ENCODE assay signal across 27 cellular contexts in the genomic region with DNA sequence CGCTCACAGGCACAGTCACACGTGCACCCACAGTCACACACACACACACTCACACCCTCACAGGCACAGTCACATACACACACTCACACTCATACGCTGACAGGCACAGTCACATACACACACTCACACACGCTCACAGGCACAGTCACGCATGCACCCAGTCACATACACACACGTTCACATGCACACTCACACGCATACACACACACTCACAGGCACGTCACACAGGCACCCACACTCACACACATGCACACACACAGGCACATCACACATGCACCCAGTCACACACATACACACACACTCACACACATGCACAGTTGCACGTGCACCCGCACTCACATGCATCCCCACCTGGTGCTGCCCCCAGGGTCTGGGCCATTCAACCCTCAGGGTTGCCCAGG. TPM values are rescaled to one million over a fixed set of nuclear protein-coding genes. Genes with fewer than 3 reads are reported as not detected.
DNase-seq lines count a peak whose midpoint lies in the region; ATAC-seq, FAIRE-seq and TF ChIP-seq lines count a peak whose summit lies in the region.
"Had no signal": no experiment of that assay in that cellular context is flagged by ENCODE, and none has a peak within 500 bp of the region (broad histone marks: within the 10 kb centered on the region; RNA-seq: fewer than 3 reads in every experiment).

No MANE protein-coding gene starts in this region.

- H2BK15ac ChIP-seq in IMR-90 (ENCODE audit: low read depth, low read length) (no peak overlapping the region), H1 (ENCODE audit: low read length) (peak overlapping the region; percentile 99)

- BruUV-seq in IMR-90 (replicated peaks; lab: Mats Ljungman, UMichigan), result no TSS peak

- in situ Hi-C loops in IMR-90 (cut with MboI; ENCODE audit: low sequenced_read_pairs), result no loop called here

- H3K23ac ChIP-seq in IMR-90 (ENCODE audit: low read depth, low read length) (no peak overlapping the region), H1 (ENCODE audit: insufficient read length) (no peak overlapping the region)

- H2AFZ ChIP-seq in IMR-90 (replicated peaks; ENCODE audit: low read length, poor library complexity) (peak overlapping the region; percentile 33), H1 (ENCODE audit: low read length) (no peak overlapping the region)

- no peak for TF ChIP-seq RAD21 in IMR-90 (IDR thresholded peaks at IDR 0.05; ENCODE audit: low read length)
- no peak for TF ChIP-seq RAD21 in H1 (IDR thresholded peaks at IDR 0.05 in 1 of 2, conservative IDR thresholded peaks at IDR 0.05 in 1 of 2; ENCODE audit: low read depth in 2 of 2, low read length in 2 of 2)

- no peaks in the 10 kb centered on the region for H3K79me2 ChIP-seq in H1 (ENCODE audit: control insufficient read depth in 1 of 2, insufficient read depth in 2 of 2, low read length in 2 of 2)

- CTCF ChIA-PET in IMR-90 (lab: Yijun Ruan, JAX), result no interaction called here
- CTCF ChIA-PET in H1 (lab: Charles Lee; ENCODE audit: partially characterized antibody), result interaction anchor here (1.2 to 1.6 kb wide), 2 partner anchors 10 to 286 kb away, joined by 3 read pairs; no protein-coding TSS in a partner anchor

- H3K4me3 ChIP-seq in IMR-90 (ENCODE audit: insufficient read depth, low read depth, low read length) (no peak overlapping the region), H1 (ENCODE audit: extremely low read depth in 1 of 4, insufficient read depth in 2 of 4, low read depth in 3 of 4, low read length in 4 of 4) (no peak overlapping the region)
- H3K4me3 ChIP-seq: ascending aorta, dorsolateral prefrontal cortex, testis had no signal

- H3K4me1 ChIP-seq in IMR-90 (ENCODE audit: control insufficient read depth, insufficient read depth, low read length) (no peaks in the 10 kb centered on the region), H1 (replicated peaks in 1 of 4; ENCODE audit: control insufficient read depth in 3 of 4, insufficient read depth in 4 of 4, low read length in 3 of 4) (no peaks in the 10 kb centered on the region; a peak in 2 of 7 replicates)
- H3K4me1 ChIP-seq: ascending aorta, testis had no signal

- H2BK5ac ChIP-seq in IMR-90 (ENCODE audit: low read depth, low read length, poor library complexity, severe bottlenecking) (no peak overlapping the region), H1 (ENCODE audit: low read depth, low read length) (peak overlapping the region; percentile 82)

- no peaks in the 10 kb centered on the region for H3K27me3 Mint-ChIP-seq in T-helper 1 cell treated with Interleukin-12 subunit alpha and Interleukin-12 subunit beta and Interleukin-4 antibody, amounts not matched to agents 30 μg/mL and 1 μg/mL, for 36 hours (ENCODE audit: low read depth)
- H3K27me3 Mint-ChIP-seq: central memory CD8-positive, alpha-beta T cell had no signal

- peaks cover 17% of the 10 kb centered on the region for H3K36me3 Mint-ChIP-seq in T-helper 1 cell treated with Interleukin-12 subunit alpha and Interleukin-12 subunit beta and Interleukin-4 antibody, amounts not matched to agents 30 μg/mL and 1 μg/mL, for 36 hours (ENCODE audit: low read depth)

- H3K79me1 ChIP-seq in IMR-90 (ENCODE audit: low read depth in 1 of 2, low read length in 2 of 2) (no peaks in the 10 kb centered on the region), H1 (ENCODE audit: low read depth, low read length) (no peaks in the 10 kb centered on the region; the same call in 1 of the 2 replicates)

- TF ChIP-seq CTCF in IMR-90 (conservative IDR thresholded peaks at IDR 0.05; ENCODE audit: low read depth, low read length) (no peak), H1 (IDR thresholded peaks at IDR 0.05; ENCODE audit: control extremely low read depth in 1 of 3, insufficient read depth in 1 of 3, low read depth in 1 of 3, low read length in 3 of 3) (no peak)

- H3K9me3 ChIP-seq in IMR-90 (ENCODE audit: control insufficient read depth, insufficient read depth, low read length) (peaks cover 6% of the 10 kb centered on the region), H1 (ENCODE audit: insufficient read depth in 2 of 2, low read depth in 1 of 2, low read length in 1 of 2) (no peaks in the 10 kb centered on the region)
- H3K9me3 ChIP-seq: testis had no signal

- H2BK20ac ChIP-seq in IMR-90 (ENCODE audit: low read depth, low read length), result no peak overlapping the region
- H2BK20ac ChIP-seq in H1 (ENCODE audit: low read length), result peak overlapping the region; percentile 83; the same call in 1 of the 2 replicates

- H2AK5ac ChIP-seq in IMR-90 (ENCODE audit: low read depth, low read length), result no peak overlapping the region
- H2AK5ac ChIP-seq in H1 (ENCODE audit: low read depth, low read length), result peak overlapping the region; percentile 96; the same call in 1 of the 2 replicates

- peaks cover under 1% of the 10 kb centered on the region; the same call in 1 of the 2 replicates for H3K23me2 ChIP-seq in H1 (ENCODE audit: low read depth, low read length)

- intact Hi-C loops in IMR-90 (cut with micrococcal nuclease), result no loop called here

- H4K5ac ChIP-seq in IMR-90 (ENCODE audit: low read depth, low read length), result no peak overlapping the region
- no peak overlapping the region for H4K5ac ChIP-seq in H1 (ENCODE audit: insufficient read length, low read depth, low read length)

- no peak overlapping the region for H4K8ac ChIP-seq in IMR-90 (ENCODE audit: low read depth in 2 of 2, low read length in 2 of 2)
- H4K8ac ChIP-seq in H1 (ENCODE audit: extremely low read depth, insufficient read depth, low read length), result no peak overlapping the region; the same call in 1 of the 2 replicates

- H3K9me1 ChIP-seq in IMR-90 (ENCODE audit: insufficient read depth, low read length), result no peaks in the 10 kb centered on the region

- H4K91ac ChIP-seq in IMR-90 (ENCODE audit: insufficient read depth, low read depth, low read length) (no peak overlapping the region), H1 (replicated peaks; ENCODE audit: insufficient read length, low read length) (peak overlapping the region; percentile 87)

- peak overlapping the region; percentile 99 for H2BK12ac ChIP-seq in H1 (ENCODE audit: low read depth, low read length)

- dilution Hi-C loops in IMR-90 (cut with HindIII; ENCODE audit: low sequenced_read_pairs, unreplicated experiment), result no loop called here

- DNase-seq in T-helper 1 cell (no peak), IMR-90 (no peak), H1 (ENCODE audit: low read depth in 1 of 2, low spot score in 2 of 2) (no peak), retina (peak; percentile 0), NCI-H345 treated with DMSO at 0.1 percent for 48 hours (lab: John Stamatoyannopoulos, UW; ENCODE audit: unreplicated experiment) (no peak), ureter (ENCODE audit: low spot score) (no peak)
- no peak for DNase-seq in activated effector memory CD4-positive, alpha-beta T cell treated with Interleukin-2 at 50 U/mL for 16 hours
- DNase-seq: activated naive CD4-positive, alpha-beta T cell treated with anti-CD3 and anti-CD28 coated beads, Interleukin-2, amount 50 U/mL, for 16 hours; activated T-cell treated with anti-CD3 and anti-CD28 coated beads, Interleukin-2, amount 50 U/mL, for 4 hours; CD4-positive, alpha-beta memory T cell; DMS153; Karpas-422; NCI-H526; nucleus accumbens; stimulated activated CD4-positive, alpha-beta T cell treated with anti-CD3 and anti-CD28 coated beads, Interleukin-4, amount 100 ng/mL, for 1 hour; stimulated activated naive CD4-positive, alpha-beta T cell; testis had no signal

- WGBS in IMR-90 (ENCODE audit: extremely low coverage in 2 of 2, insufficient read length in 1 of 2), 2 experiments, result 74% methylated on average over 9 of the region's 10 CpGs; no CpG with 5 or more reads in 1 of the 2 experiments
- 86% methylated on average over 10 of the region's 10 CpGs; no CpG with 5 or more reads in 1 of the 2 experiments for WGBS in H1 (ENCODE audit: extremely low coverage in 1 of 2, insufficient coverage in 1 of 2, insufficient read length in 1 of 2, insufficient replicate concordance in 2 of 2, low coverage in 1 of 2, low lambda C conversion rate in 2 of 2, missing lambda C conversion rate in 1 of 2), 2 experiments

- H3K4me3 Mint-ChIP-seq in T-helper 1 cell treated with Interleukin-12 subunit alpha and Interleukin-12 subunit beta and Interleukin-4 antibody, amounts not matched to agents 30 μg/mL and 1 μg/mL, for 36 hours, result peak overlapping the region; percentile 1
- H3K4me3 Mint-ChIP-seq: activated T-cell treated with anti-CD3 and anti-CD28 coated beads, Interleukin-2, amount 50 U/mL, for 4 hours; CD4-positive, alpha-beta memory T cell; central memory CD8-positive, alpha-beta T cell had no signal

- POLR2A ChIA-PET in IMR-90 (lab: Charles Lee; ENCODE audit: unreplicated experiment), result no interaction called here
- POLR2A ChIA-PET in H1 (lab: Charles Lee; ENCODE audit: partially characterized antibody), result no interaction called here

- H2BK120ac ChIP-seq in IMR-90 (ENCODE audit: low read depth, low read length) (no peak overlapping the region), H1 (replicated peaks; ENCODE audit: low read depth, low read length) (no peak overlapping the region)

- no peak overlapping the region for H3K27ac ChIP-seq in IMR-90 (ENCODE audit: insufficient read depth, low read length)
- H3K27ac ChIP-seq in H1 (ENCODE audit: low read depth, low read length), result no peak overlapping the region
- H3K27ac ChIP-seq: 22Rv1, ascending aorta, dorsolateral prefrontal cortex, testis had no signal

- H3K9ac ChIP-seq in IMR-90 (ENCODE audit: low read depth, low read length), result no peak overlapping the region
- H3K9ac ChIP-seq in H1 (replicated peaks in 1 of 4; ENCODE audit: extremely low read depth in 1 of 4, low read depth in 3 of 4, low read length in 3 of 4), result no peak overlapping the region; a peak in 1 of 7 replicates

- H3K27me3 ChIP-seq in IMR-90 (ENCODE audit: control insufficient read depth, insufficient read depth, low read length), result peaks cover 10% of the 10 kb centered on the region
- H3K27me3 ChIP-seq in H1 (replicated peaks in 1 of 4; ENCODE audit: control insufficient read depth in 3 of 4, extremely low read depth in 1 of 4, insufficient read depth in 3 of 4, low read length in 3 of 4), result peaks cover 0 to 2% (median 0%) of the 10 kb centered on the region in 4 experiments; a peak in 1 of 7 replicates
- H3K27me3 ChIP-seq: ascending aorta, testis had no signal

- no peak for ATAC-seq in IMR-90 (ENCODE audit: low read depth)
- ATAC-seq: activated T-cell treated with anti-CD3 and anti-CD28 coated beads, Interleukin-2, amount 50 U/mL, for 4 hours had no signal

- H3K36me3 ChIP-seq in IMR-90 (ENCODE audit: control insufficient read depth, insufficient read depth, low read length) (no peaks in the 10 kb centered on the region), H1 (ENCODE audit: control insufficient read depth in 2 of 4, insufficient read depth in 4 of 4, low read length in 3 of 4) (no peaks in the 10 kb centered on the region)
- H3K36me3 ChIP-seq: ascending aorta had no signal

- no peak for FAIRE-seq in H1 (lab: Jason Lieb, UNC)
- FAIRE-seq: endothelial cell of umbilical vein, RCC 7860 had no signal

- H3K18ac ChIP-seq in IMR-90 (ENCODE audit: low read depth, low read length) (no peak overlapping the region), H1 (ENCODE audit: extremely low read depth, low read length) (0 out of 2 replicates have a peak overlapping the region, but pooled peaks have one; percentile 28)

- H3K27ac Mint-ChIP-seq in T-helper 1 cell treated with Interleukin-12 subunit alpha and Interleukin-12 subunit beta and Interleukin-4 antibody, amounts not matched to agents 30 μg/mL and 1 μg/mL, for 36 hours, result peak overlapping the region; percentile 65

- H4K20me1 ChIP-seq in IMR-90 (ENCODE audit: insufficient read depth, low read length) (no peaks in the 10 kb centered on the region), H1 (replicated peaks in 1 of 2; ENCODE audit: control insufficient read depth in 1 of 2, insufficient read depth in 2 of 2, low read length in 2 of 2) (peaks cover 0 to 5% of the 10 kb centered on the region in 2 experiments)

- H3K4me1 Mint-ChIP-seq in T-helper 1 cell treated with Interleukin-12 subunit alpha and Interleukin-12 subunit beta and Interleukin-4 antibody, amounts not matched to agents 30 μg/mL and 1 μg/mL, for 36 hours (ENCODE audit: low read depth), result peaks cover 37% of the 10 kb centered on the region

- H2AK9ac ChIP-seq in IMR-90 (replicated peaks; ENCODE audit: low read depth, low read length, poor library complexity), result no peak overlapping the region

- H3K56ac ChIP-seq in IMR-90 (ENCODE audit: extremely low read depth, insufficient read depth, low read length) (no peak overlapping the region), H1 (replicated peaks; ENCODE audit: insufficient read length, low read depth, low read length) (no peak overlapping the region)

- H3K4ac ChIP-seq in IMR-90 (ENCODE audit: low read depth, low read length), result no peak overlapping the region
- no peak overlapping the region for H3K4ac ChIP-seq in H1 (replicated peaks; ENCODE audit: insufficient read length, low read depth, low read length)

- no peak for TF ChIP-seq EP300 in H1 (IDR thresholded peaks at IDR 0.05; ENCODE audit: borderline replicate concordance in 1 of 2, low read depth in 2 of 2, low read length in 2 of 2)

- H3K14ac ChIP-seq in IMR-90 (replicated peaks; ENCODE audit: low read depth, low read length), result no peak overlapping the region
- no peak overlapping the region for H3K14ac ChIP-seq in H1 (ENCODE audit: insufficient read length)

- no peak overlapping the region for H3K4me2 ChIP-seq in IMR-90 (ENCODE audit: low read depth, low read length)
- H3K4me2 ChIP-seq in H1 (ENCODE audit: insufficient read depth in 1 of 2, low read depth in 2 of 2, low read length in 2 of 2), result no peak overlapping the region

- H3K9me3 Mint-ChIP-seq in T-helper 1 cell treated with Interleukin-12 subunit alpha and Interleukin-12 subunit beta and Interleukin-4 antibody, amounts not matched to agents 30 μg/mL and 1 μg/mL, for 36 hours, result peaks cover 34% of the 10 kb centered on the region

- TF ChIP-seq POLR2A in IMR-90 (IDR thresholded peaks at IDR 0.05; ENCODE audit: low read depth, low read length) (no peak), H1 (IDR thresholded peaks at IDR 0.05; ENCODE audit: control extremely low read depth in 1 of 2, low read depth in 2 of 2, low read length in 2 of 2) (no peak)

RNA-seq across cellular contexts. Expression of a gene that starts 46.1 kb away (rescaled TPM):
- not detected in 2 replicates for total RNA-seq in IMR-90 (2012; rRNA removed)
- not detected in 2 replicates for polyA plus RNA-seq in IMR-90 (2012; rRNA removed)
- not detected in 2 replicates for polyA plus RNA-seq in IMR-90 (2012; cell fraction: cytosol; rRNA removed)
- 0.03 TPM in 1 of 2 replicates, not detected in the other for polyA plus RNA-seq in IMR-90 (2012; cell fraction: nucleus; rRNA removed; ENCODE audit: low replicate concordance)
- 1.3 and 2.7 TPM in 2 replicates for total RNA-seq in H1 (2021; fragmentation: NEBNext Ultra II Directional; extraction: Animal tissue kit (Norgen Biotek cat#: 25700))
- polyA plus RNA-seq in H1 (2011; rRNA removed), result 0.51 and 1.5 TPM in 2 replicates
- 0.62 TPM for polyA plus RNA-seq in H1 (2011; cell fraction: cytosol; rRNA removed)
- 3.9 TPM for polyA plus RNA-seq in H1 (2011; cell fraction: nucleus; rRNA removed)
- 0.99 to 1.7 TPM (median 1.2 TPM) in 4 replicates for polyA plus RNA-seq in H1 (2012, experiment 1 of 2)
- polyA plus RNA-seq in H1 (2012, experiment 2 of 2), result 1.1 TPM
- polyA plus RNA-seq in H1 (2013, experiment 1 of 2), result 1.6 TPM
- polyA plus RNA-seq in H1 (2013, experiment 2 of 2), result 1.2 TPM
- polyA minus RNA-seq in H1 (2011; rRNA and poly(A)+ RNA removed), result 0.59 and 0.66 TPM in 2 replicates
- 2.9 TPM for polyA minus RNA-seq in H1 (2011; cell fraction: cytosol; rRNA and poly(A)+ RNA removed)
- 2.1 TPM for polyA minus RNA-seq in H1 (2011; cell fraction: nucleus; rRNA and poly(A)+ RNA removed)
- 11.2 TPM for total RNA-seq in ureter
- total RNA-seq: endothelial cell of umbilical vein, lung microvascular endothelial cell, renal cortical epithelial cell, SK-MEL-5 had no signal
- polyA plus RNA-seq: endothelial cell of umbilical vein had no signal
